In the genomic region with DNA sequence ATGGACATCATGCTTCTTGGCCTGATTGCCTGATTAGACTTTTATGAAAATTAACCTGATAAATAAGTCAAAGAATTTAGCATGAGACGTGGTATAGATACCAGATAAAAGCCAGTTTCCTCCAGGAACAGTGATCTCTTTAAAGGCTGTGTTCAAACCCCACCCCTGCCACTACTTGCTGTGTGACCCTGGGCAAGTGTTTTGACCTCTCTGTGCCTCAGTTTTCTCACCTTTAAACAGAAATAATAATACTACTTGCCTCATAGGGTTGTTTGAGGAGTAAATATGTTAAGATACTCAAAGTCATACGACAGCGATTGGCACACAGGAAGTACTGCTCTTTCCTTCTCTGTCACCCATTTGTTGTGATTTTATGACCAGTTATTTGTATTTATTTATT, we compare ENCODE assay signal across 29 cellular contexts.
A peak's percentile ranks its signal among the peaks of the same experiment; 100 is the strongest.
DNase-seq lines count a peak whose midpoint lies in the region; ATAC-seq, FAIRE-seq and TF ChIP-seq lines count a peak whose summit lies in the region.
"Had no signal": no experiment of that assay in that cellular context is flagged by ENCODE, and none has a peak within 500 bp of the region (broad histone marks: within the 10 kb centered on the region; RNA-seq: fewer than 3 reads in every experiment).

No MANE protein-coding gene starts in this region.

- H3K9me3 ChIP-seq in K562 (replicated peaks; ENCODE audit: control insufficient read depth, insufficient read depth, low read depth, low read length), result no peaks in the 10 kb centered on the region
- H3K9me3 ChIP-seq: A549; BE2C; BLaER1; BLaER1 treated with 17β-estradiol and CSF1 and Interleukin-3, amounts not matched to agents 10 nM and 100 nM; Caco-2 had no signal

- POLR2A ChIA-PET in K562 (lab: Yijun Ruan, JAX), result no interaction called here

- H3K9ac ChIP-seq in K562 (ENCODE audit: insufficient read depth in 1 of 2, low read depth in 2 of 2, low read length in 2 of 2), result no peak overlapping the region
- H3K9ac ChIP-seq: BLaER1; BLaER1 treated with 17β-estradiol and CSF1 and Interleukin-3, amounts not matched to agents 10 nM and 100 nM had no signal

- intact Hi-C loops in K562 (cut with micrococcal nuclease), result no loop called here
- intact Hi-C loops in dorsolateral prefrontal cortex (cut with DNase I), result no loop called here

- DNase-seq in K562 (ENCODE audit: extremely low read depth in 1 of 4, low spot score in 3 of 4), result no peak
- DNase-seq in dorsolateral prefrontal cortex, result no peak
- DNase-seq: 8988T; ACHN; AML-193; BE2C; C1 segment of cervical spinal cord; Caco-2; Calu3; CD4-positive, alpha-beta memory T cell; CD4-positive, alpha-beta T cell; CD4-positive, CD25-positive, alpha-beta regulatory T cell; CD8-positive, alpha-beta memory T cell; CD8-positive, alpha-beta T cell; COR-L47; DMS 273 treated with DMSO at 0.1 percent for 48 hours; DMS153; DMS53; DMS79; DMS79 treated with DMSO at 0.1 percent for 48 hours; DND-41; EL had no signal

- CTCF ChIA-PET in K562 (lab: Yijun Ruan, JAX; ENCODE audit: low intra/inter-chr PET ratio), result no interaction called here

- no peak overlapping the region for H3K27ac ChIP-seq in K562 (ENCODE audit: extremely low read depth, low read depth, low read length)
- H3K27ac ChIP-seq in dorsolateral prefrontal cortex, result no peak overlapping the region
- H3K27ac ChIP-seq: 22Rv1; A549; BLaER1; BLaER1 treated with 17β-estradiol and CSF1 and Interleukin-3, amounts not matched to agents 10 nM and 100 nM; C4-2B had no signal

- no peaks in the 10 kb centered on the region for H3K79me2 ChIP-seq in K562 (ENCODE audit: control insufficient read depth, insufficient read depth, low read length)

- H3K36me3 ChIP-seq in K562 (ENCODE audit: control insufficient read depth, insufficient read depth, low read length), result no peaks in the 10 kb centered on the region
- H3K36me3 ChIP-seq: BE2C; BLaER1; BLaER1 treated with 17β-estradiol and CSF1 and Interleukin-3, amounts not matched to agents 10 nM and 100 nM had no signal

- in situ Hi-C loops in K562 (cut with MboI), result no loop called here

- H3K4me3 ChIP-seq in K562 (no peak overlapping the region), dorsolateral prefrontal cortex (no peak overlapping the region)
- H3K4me3 ChIP-seq: A549; BLaER1; BLaER1 treated with 17β-estradiol and CSF1 and Interleukin-3, amounts not matched to agents 10 nM and 100 nM had no signal

- 0% methylated on average over 3 of the region's 3 CpGs for WGBS in K562 (ENCODE audit: insufficient coverage, low coverage, missing lambda C conversion rate)

- H2AFZ ChIP-seq in K562 (ENCODE audit: low read depth, low read length), result no peak overlapping the region

- H3K4me1 ChIP-seq in K562 (replicated peaks in 1 of 2; ENCODE audit: control insufficient read depth in 2 of 2, insufficient read depth in 2 of 2, low read length in 2 of 2), result no peaks in the 10 kb centered on the region; a peak in 1 of 5 replicates
- H3K4me1 ChIP-seq: A549, BE2C, Caco-2 had no signal

- TF ChIP-seq EP300 in K562 (IDR thresholded peaks at IDR 0.05; ENCODE audit: low read length), result no peak

- no peak for FAIRE-seq in K562 (lab: Jason Lieb, UNC)
- FAIRE-seq: A204.1, A549, D721Med had no signal

- TF ChIP-seq CTCF in K562 (IDR thresholded peaks at IDR 0.05 in 2 of 3, conservative IDR thresholded peaks at IDR 0.05 in 1 of 3; ENCODE audit: insufficient read depth in 2 of 3, low read depth in 1 of 3, low read length in 3 of 3) (no peak), dorsolateral prefrontal cortex (IDR thresholded peaks at IDR 0.05 in 54 of 56, conservative IDR thresholded peaks at IDR 0.05 in 2 of 56; ENCODE audit: low read depth in 1 of 56, partially characterized antibody in 56 of 56) (no peak)

- no TSS peak for BruUV-seq in K562 (replicated peaks; lab: Mats Ljungman, UMichigan)

- H3K27me3 ChIP-seq in K562 (ENCODE audit: control insufficient read depth in 2 of 2, insufficient read depth in 2 of 2, low read length in 2 of 2) (peaks cover 0 to 10% of the 10 kb centered on the region in 2 experiments; a peak in 1 of 5 replicates), dorsolateral prefrontal cortex (peaks cover 0 to 12% (median 0%) of the 10 kb centered on the region in 45 donors)
- H3K27me3 ChIP-seq: BE2C; BLaER1; BLaER1 treated with 17β-estradiol and CSF1 and Interleukin-3, amounts not matched to agents 10 nM and 100 nM had no signal

- no peak for TF ChIP-seq POLR2A in K562 (conservative IDR thresholded peaks at IDR 0.05)

- TF ChIP-seq RAD21 in K562 (CRISPR knock-in tag; conservative IDR thresholded peaks at IDR 0.05 in 1 of 2, IDR thresholded peaks at IDR 0.05 in 1 of 2), result no peak

- H4K20me1 ChIP-seq in K562 (replicated peaks; ENCODE audit: control insufficient read depth, insufficient read depth, low read length), result no peaks in the 10 kb centered on the region; the same call in 1 of the 2 replicates
- H4K20me1 ChIP-seq: BLaER1; BLaER1 treated with 17β-estradiol and CSF1 and Interleukin-3, amounts not matched to agents 10 nM and 100 nM had no signal

- H3K4me2 ChIP-seq in K562 (ENCODE audit: insufficient read depth, low read length), result no peak overlapping the region
- H3K4me2 ChIP-seq: A549, BLaER1 had no signal

- ATAC-seq in K562, result no peak
- ATAC-seq: A549; CD8-positive, alpha-beta T cell had no signal

- H3K9me1 ChIP-seq in K562 (ENCODE audit: control insufficient read depth, insufficient read depth, low read length), result no peaks in the 10 kb centered on the region

TF ChIP-seq in K562, 482 proteins besides CTCF, POLR2A, EP300 and RAD21:
- TF ChIP-seq ZMIZ1 (IDR thresholded peaks at IDR 0.05; ENCODE audit: low read depth in 2 of 2, low read length in 2 of 2) (no peak), ZFP36 (IDR thresholded peaks at IDR 0.05; ENCODE audit: low read depth, low read length, partially characterized antibody) (peak; percentile 76), RBM25 (IDR thresholded peaks at IDR 0.05; ENCODE audit: low read depth, low read length, severe bottlenecking) (peak; percentile 87), BCOR (IDR thresholded peaks at IDR 0.05) (peak; percentile 15; the same call in 1 of the 2 replicates), THRA (IDR thresholded peaks at IDR 0.05) (no peak)
